ENCODE assay signal across 7 cellular contexts in the genomic region with DNA sequence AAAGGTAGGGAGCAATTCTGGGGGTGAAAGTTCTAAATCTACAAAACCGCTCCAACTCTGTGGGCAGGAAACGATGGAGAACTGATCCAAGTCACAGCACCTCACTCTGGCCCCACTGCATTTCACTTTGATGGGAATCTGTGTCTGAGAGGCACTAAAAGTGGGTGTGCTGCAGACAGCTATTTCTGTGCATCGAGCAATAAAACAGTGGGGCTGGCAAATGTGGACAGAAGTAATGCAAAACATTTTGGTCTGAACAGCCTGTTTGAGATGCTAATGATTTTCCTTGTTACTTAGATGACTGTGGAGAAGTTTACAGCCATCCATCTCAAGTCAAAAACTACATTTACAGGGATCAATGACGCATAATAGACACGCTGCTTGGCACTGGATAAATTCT.
"Had no signal": no experiment of that assay in that cellular context is flagged by ENCODE, and none has a peak within 500 bp of the region (broad histone marks: within the 10 kb centered on the region; RNA-seq: fewer than 3 reads in every experiment).

No MANE protein-coding gene starts in this region.

- H3K4me1 Mint-ChIP-seq: IgD-negative memory B cell had no signal

- H3K27ac ChIP-seq: KMS-11 had no signal

- H3K9ac ChIP-seq: KMS-11 had no signal

- H3K27ac Mint-ChIP-seq: IgD-negative memory B cell had no signal

- ATAC-seq: HepG2 had no signal

- DNase-seq: GOT3, H7, HCEC 1CT, KBM-7 had no signal

- H3K27me3 Mint-ChIP-seq: IgD-negative memory B cell had no signal

- FAIRE-seq: HepG2 had no signal

- H3K4me2 ChIP-seq: KMS-11 had no signal

- H3K4me3 Mint-ChIP-seq: IgD-negative memory B cell had no signal
